ENCODE assay signal across 2 cellular contexts in the genomic region with DNA sequence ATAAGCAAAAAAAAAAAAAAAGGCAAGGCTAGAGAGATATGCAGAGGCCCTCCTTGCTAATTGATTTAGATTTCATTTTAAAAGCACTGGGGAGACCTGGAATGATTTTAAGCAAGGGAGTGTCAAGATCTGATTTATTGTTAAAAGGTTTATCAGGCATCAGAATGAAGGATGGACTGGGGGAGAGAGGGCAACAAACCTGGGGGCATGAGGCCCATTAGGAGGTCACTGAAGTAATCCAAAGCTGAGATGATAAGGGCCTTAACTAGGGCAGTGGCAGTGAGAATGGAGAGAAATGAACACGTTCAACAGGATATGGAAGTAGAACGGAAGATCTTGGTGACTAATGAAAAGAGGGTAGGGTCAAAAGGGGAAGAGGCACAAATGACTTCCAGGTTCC.
TF ChIP-seq lines count a peak whose summit lies in the region.

No MANE protein-coding gene starts in this region.

TF ChIP-seq in IMR-90, 13 proteins besides CTCF, POLR2A, EP300 and RAD21:
- TF ChIP-seq, protein P1, sequence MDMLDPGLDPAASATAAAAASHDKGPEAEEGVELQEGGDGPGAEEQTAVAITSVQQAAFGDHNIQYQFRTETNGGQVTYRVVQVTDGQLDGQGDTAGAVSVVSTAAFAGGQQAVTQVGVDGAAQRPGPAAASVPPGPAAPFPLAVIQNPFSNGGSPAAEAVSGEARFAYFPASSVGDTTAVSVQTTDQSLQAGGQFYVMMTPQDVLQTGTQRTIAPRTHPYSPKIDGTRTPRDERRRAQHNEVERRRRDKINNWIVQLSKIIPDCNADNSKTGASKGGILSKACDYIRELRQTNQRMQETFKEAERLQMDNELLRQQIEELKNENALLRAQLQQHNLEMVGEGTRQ (IDR thresholded peaks at IDR 0.05; ENCODE audit: low read depth, low read length) = no peak
- TF ChIP-seq CHD1 (IDR thresholded peaks at IDR 0.05; ENCODE audit: low read depth, low read length) = no peak
- no peak for TF ChIP-seq FOS (IDR thresholded peaks at IDR 0.05; ENCODE audit: low read depth, low read length)
- TF ChIP-seq CEBPB (IDR thresholded peaks at IDR 0.05; ENCODE audit: low read depth, low read length) = no peak
- no peak for TF ChIP-seq BHLHE40 (IDR thresholded peaks at IDR 0.05; ENCODE audit: low read depth, low read length)
- TF ChIP-seq SMC3 (IDR thresholded peaks at IDR 0.05; ENCODE audit: low read depth, low read length) = no peak
- no peak for TF ChIP-seq NFE2L2 (IDR thresholded peaks at IDR 0.05; ENCODE audit: low read depth, low read length)
- no peak for TF ChIP-seq MAZ (IDR thresholded peaks at IDR 0.05; ENCODE audit: borderline replicate concordance, low read depth, low read length)
- no peak for TF ChIP-seq MXI1 (IDR thresholded peaks at IDR 0.05; ENCODE audit: borderline replicate concordance, low read depth, low read length)
- TF ChIP-seq RCOR1 (IDR thresholded peaks at IDR 0.05; ENCODE audit: insufficient replicate concordance, low read length) = no peak
- no peak for TF ChIP-seq RFX5 (IDR thresholded peaks at IDR 0.05; ENCODE audit: low read depth, low read length)
- TF ChIP-seq MAFK (IDR thresholded peaks at IDR 0.05; ENCODE audit: low read depth, low read length) = no peak
- TF ChIP-seq, protein P2, sequence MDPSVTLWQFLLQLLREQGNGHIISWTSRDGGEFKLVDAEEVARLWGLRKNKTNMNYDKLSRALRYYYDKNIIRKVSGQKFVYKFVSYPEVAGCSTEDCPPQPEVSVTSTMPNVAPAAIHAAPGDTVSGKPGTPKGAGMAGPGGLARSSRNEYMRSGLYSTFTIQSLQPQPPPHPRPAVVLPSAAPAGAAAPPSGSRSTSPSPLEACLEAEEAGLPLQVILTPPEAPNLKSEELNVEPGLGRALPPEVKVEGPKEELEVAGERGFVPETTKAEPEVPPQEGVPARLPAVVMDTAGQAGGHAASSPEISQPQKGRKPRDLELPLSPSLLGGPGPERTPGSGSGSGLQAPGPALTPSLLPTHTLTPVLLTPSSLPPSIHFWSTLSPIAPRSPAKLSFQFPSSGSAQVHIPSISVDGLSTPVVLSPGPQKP (IDR thresholded peaks at IDR 0.05; ENCODE audit: borderline replicate concordance, low read depth, low read length) = no peak

TF ChIP-seq in SK-N-SH, 30 proteins besides CTCF, POLR2A, EP300 and RAD21:
- TF ChIP-seq, protein P3, sequence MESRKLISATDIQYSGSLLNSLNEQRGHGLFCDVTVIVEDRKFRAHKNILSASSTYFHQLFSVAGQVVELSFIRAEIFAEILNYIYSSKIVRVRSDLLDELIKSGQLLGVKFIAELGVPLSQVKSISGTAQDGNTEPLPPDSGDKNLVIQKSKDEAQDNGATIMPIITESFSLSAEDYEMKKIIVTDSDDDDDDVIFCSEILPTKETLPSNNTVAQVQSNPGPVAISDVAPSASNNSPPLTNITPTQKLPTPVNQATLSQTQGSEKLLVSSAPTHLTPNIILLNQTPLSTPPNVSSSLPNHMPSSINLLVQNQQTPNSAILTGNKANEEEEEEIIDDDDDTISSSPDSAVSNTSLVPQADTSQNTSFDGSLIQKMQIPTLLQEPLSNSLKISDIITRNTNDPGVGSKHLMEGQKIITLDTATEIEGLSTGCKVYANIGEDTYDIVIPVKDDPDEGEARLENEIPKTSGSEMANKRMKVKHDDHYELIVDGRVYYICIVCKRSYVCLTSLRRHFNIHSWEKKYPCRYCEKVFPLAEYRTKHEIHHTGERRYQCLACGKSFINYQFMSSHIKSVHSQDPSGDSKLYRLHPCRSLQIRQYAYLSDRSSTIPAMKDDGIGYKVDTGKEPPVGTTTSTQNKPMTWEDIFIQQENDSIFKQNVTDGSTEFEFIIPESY (IDR thresholded peaks at IDR 0.05; ENCODE audit: borderline replicate concordance, low read depth) = no peak
- TF ChIP-seq GATA2 (CRISPR knock-in tag; IDR thresholded peaks at IDR 0.05) = peak; percentile 83
